In the genomic region with DNA sequence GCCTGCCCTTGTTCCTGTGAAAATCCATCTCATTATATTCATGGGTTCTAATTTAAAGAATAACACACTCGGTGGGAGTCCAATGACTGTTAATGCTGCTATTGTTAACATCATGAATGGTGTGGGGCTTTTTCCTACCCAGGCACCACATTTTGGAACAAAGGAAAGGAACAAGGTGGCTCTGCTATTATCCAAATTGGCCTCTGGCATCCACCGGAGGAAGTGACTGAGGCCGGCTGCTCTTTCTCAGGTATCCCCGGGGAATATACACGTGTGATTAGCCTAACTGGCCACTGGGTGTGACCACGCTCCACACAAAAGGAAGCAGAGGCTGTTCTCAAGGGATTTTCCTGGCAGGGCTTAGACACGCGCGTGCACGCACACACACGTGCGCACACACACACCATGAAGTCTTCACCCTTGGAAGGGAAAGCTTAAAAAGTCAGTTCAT, we compare ENCODE assay signal across 9 cellular contexts.
DNase-seq lines count a peak whose midpoint lies in the region; ATAC-seq and TF ChIP-seq lines count a peak whose summit lies in the region.
"Had no signal": no experiment of that assay in that cellular context is flagged by ENCODE, and none has a peak within 500 bp of the region (broad histone marks: within the 10 kb centered on the region; RNA-seq: fewer than 3 reads in every experiment).

No MANE protein-coding gene starts in this region.

- H3K4me1 Mint-ChIP-seq in activated naive CD8-positive, alpha-beta T cell treated with anti-CD3 and anti-CD28 coated beads, Interleukin-2, amount 50 U/mL, for 24 hours: peaks cover 14% of the 10 kb centered on the region

- H3K27ac Mint-ChIP-seq in activated naive CD8-positive, alpha-beta T cell treated with anti-CD3 and anti-CD28 coated beads, Interleukin-2, amount 50 U/mL, for 24 hours: no peak overlapping the region
- no peak overlapping the region for H3K27ac Mint-ChIP-seq in activated naive CD4-positive, alpha-beta T cell treated with anti-CD3 and anti-CD28 coated beads, Interleukin-2, amount 50 U/mL, for 72 hours

- no peak for TF ChIP-seq CTCF in NB4 (IDR thresholded peaks at IDR 0.05; ENCODE audit: low read depth, low read length)

- H3K9me3 Mint-ChIP-seq in activated naive CD8-positive, alpha-beta T cell treated with anti-CD3 and anti-CD28 coated beads, Interleukin-2, amount 50 U/mL, for 24 hours: peaks cover 4% of the 10 kb centered on the region
- H3K9me3 Mint-ChIP-seq in activated naive CD4-positive, alpha-beta T cell treated with anti-CD3 and anti-CD28 coated beads, Interleukin-2, amount 50 U/mL, for 72 hours: peaks cover 5 to 14% of the 10 kb centered on the region in 2 donors

- TF ChIP-seq POLR2A in NB4 (IDR thresholded peaks at IDR 0.05; ENCODE audit: extremely low read depth, insufficient read length): no peak

- H3K36me3 Mint-ChIP-seq in activated naive CD8-positive, alpha-beta T cell treated with anti-CD3 and anti-CD28 coated beads, Interleukin-2, amount 50 U/mL, for 24 hours (ENCODE audit: low read depth): peaks cover 1% of the 10 kb centered on the region
- H3K36me3 Mint-ChIP-seq in activated naive CD4-positive, alpha-beta T cell treated with anti-CD3 and anti-CD28 coated beads, Interleukin-2, amount 50 U/mL, for 72 hours: peaks cover 5 to 8% of the 10 kb centered on the region in 2 donors

- H3K4me3 Mint-ChIP-seq in activated naive CD8-positive, alpha-beta T cell treated with anti-CD3 and anti-CD28 coated beads, Interleukin-2, amount 50 U/mL, for 24 hours: no peak overlapping the region

- DNase-seq in NB4 (ENCODE audit: low read depth): peak; percentile 10
- DNase-seq in SHP77 (lab: John Stamatoyannopoulos, UW): peak; percentile 17 to 61
- peak; percentile 88 for DNase-seq in iPS DF 19.7 (ENCODE audit: low read depth, low spot score)
- peak; percentile 37 for DNase-seq in superior temporal gyrus (ENCODE audit: extremely low spot score)
- no peak for DNase-seq in activated naive CD8-positive, alpha-beta T cell treated with anti-CD3 and anti-CD28 coated beads, Interleukin-2, amount 50 U/mL, for 24 hours
- no peak for DNase-seq in SW 1271 (lab: John Stamatoyannopoulos, UW)
- no peak for DNase-seq in activated naive CD4-positive, alpha-beta T cell treated with anti-CD3 and anti-CD28 coated beads, Interleukin-2, amount 50 U/mL, for 72 hours (ENCODE audit: low spot score in 2 of 2)
- DNase-seq: tibial artery had no signal

- no peak for ATAC-seq in activated naive CD8-positive, alpha-beta T cell treated with anti-CD3 and anti-CD28 coated beads, Interleukin-2, amount 50 U/mL, for 24 hours
- no peak for ATAC-seq in activated naive CD4-positive, alpha-beta T cell treated with anti-CD3 and anti-CD28 coated beads, Interleukin-2, amount 50 U/mL, for 72 hours

- no peak overlapping the region for H3K4me3 ChIP-seq in NB4 (ENCODE audit: low read depth, low read length)
- H3K4me3 ChIP-seq: cardiac muscle cell, tibial artery had no signal

- peaks cover 2% of the 10 kb centered on the region for H3K27me3 Mint-ChIP-seq in activated naive CD8-positive, alpha-beta T cell treated with anti-CD3 and anti-CD28 coated beads, Interleukin-2, amount 50 U/mL, for 24 hours

Comparison
In these comparisons a context has a peak if more than half of its experiments do, and no peak if none do; other contexts are left out.
1. DNase-seq: peak in NB4 (single experiment), SHP77 (2 of 2), iPS DF 19.7 (single experiment) and superior temporal gyrus (single experiment); none in activated naive CD8-positive, alpha-beta T cell treated with anti-CD3 and anti-CD28 coated beads, Interleukin-2, amount 50 U/mL, for 24 hours (single experiment), SW 1271 (0 of 2) and activated naive CD4-positive, alpha-beta T cell treated with anti-CD3 and anti-CD28 coated beads, Interleukin-2, amount 50 U/mL, for 72 hours (0 of 2).